ENCODE assay signal across 24 cellular contexts in the genomic region with DNA sequence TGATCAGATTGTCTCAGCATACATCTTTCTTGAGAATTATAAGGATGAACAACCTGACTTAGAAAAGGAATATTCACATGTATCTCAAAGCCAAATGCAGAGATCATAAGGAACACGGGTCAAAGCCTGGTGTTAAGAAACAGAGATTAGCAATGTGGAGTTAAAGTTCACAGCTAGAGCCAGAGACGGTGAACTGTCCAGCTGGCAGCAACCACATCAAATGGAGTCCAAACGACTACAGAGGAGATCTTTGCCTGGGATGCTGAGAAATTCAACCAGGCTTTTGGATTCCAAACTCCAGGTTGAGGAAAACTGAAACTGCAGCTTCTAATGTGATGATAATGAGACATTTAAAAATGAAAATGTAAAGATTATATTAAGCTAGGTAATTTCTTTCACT.
"Had no signal": no experiment of that assay in that cellular context is flagged by ENCODE, and none has a peak within 500 bp of the region (broad histone marks: within the 10 kb centered on the region; RNA-seq: fewer than 3 reads in every experiment).

No MANE protein-coding gene starts in this region.

- H3K27ac ChIP-seq: colonic mucosa, epithelial cell of prostate, esophagus squamous epithelium, gastrocnemius medialis, heart right ventricle, left lung, lower lobe of right lung had no signal

- H3K4me1 ChIP-seq: colonic mucosa, esophagus squamous epithelium, gastrocnemius medialis, heart right ventricle, left lung, lower lobe of right lung had no signal

- H3K9me3 ChIP-seq: colonic mucosa, esophagus squamous epithelium, gastrocnemius medialis, heart right ventricle, lower lobe of right lung had no signal

- H3K4me1 Mint-ChIP-seq: naive thymus-derived CD4-positive, alpha-beta T cell had no signal

- H3K36me3 Mint-ChIP-seq: mesothelial cell of epicardium; naive thymus-derived CD4-positive, alpha-beta T cell had no signal

- H3K9me3 Mint-ChIP-seq: endodermal cell, mesothelial cell of epicardium had no signal

- ATAC-seq: effector memory CD8-positive, alpha-beta T cell; esophagus mucosa; gastrocnemius medialis; heart right ventricle; left cardiac atrium; left lung; left ventricle myocardium superior; lower lobe of right lung; naive thymus-derived CD4-positive, alpha-beta T cell had no signal

- DNase-seq: colonic mucosa; cortex of kidney; effector CD8-positive, alpha-beta T cell; effector memory CD8-positive, alpha-beta T cell; endodermal cell; erythroblast; esophagus squamous epithelium; foreskin fibroblast; foreskin melanocyte; gastrocnemius medialis; glutamatergic neuron; head of caudate nucleus; heart right ventricle; hippocampal formation; left cardiac atrium; left lung; left ventricle myocardium superior; lower lobe of right lung; mesenchymal stem cell; naive thymus-derived CD4-positive, alpha-beta T cell had no signal

- H3K27me3 ChIP-seq: colonic mucosa, esophagus squamous epithelium, gastrocnemius medialis, heart right ventricle, left lung had no signal

- H3K4me3 ChIP-seq: colonic mucosa, esophagus squamous epithelium, gastrocnemius medialis, heart right ventricle, left lung, lower lobe of right lung had no signal

- H3K4me3 Mint-ChIP-seq: dendritic cell treated with granulocyte-macrophage colony-stimulating factor and Interleukin-4, amounts not matched to agents 40 ng/mL and 50 ng/mL, for 4 days; effector memory CD8-positive, alpha-beta T cell; endodermal cell; mesothelial cell of epicardium; naive thymus-derived CD4-positive, alpha-beta T cell had no signal

- H3K27me3 Mint-ChIP-seq: dendritic cell treated with granulocyte-macrophage colony-stimulating factor and Interleukin-4, amounts not matched to agents 40 ng/mL and 50 ng/mL, for 4 days; effector memory CD8-positive, alpha-beta T cell; naive thymus-derived CD4-positive, alpha-beta T cell had no signal

- H3K36me3 ChIP-seq: colonic mucosa, esophagus squamous epithelium, gastrocnemius medialis, heart right ventricle, left lung, lower lobe of right lung had no signal

- H3K27ac Mint-ChIP-seq: dendritic cell treated with granulocyte-macrophage colony-stimulating factor and Interleukin-4, amounts not matched to agents 40 ng/mL and 50 ng/mL, for 4 days; effector memory CD8-positive, alpha-beta T cell; endodermal cell; mesothelial cell of epicardium; naive thymus-derived CD4-positive, alpha-beta T cell had no signal
